ENCODE assay signal across 10 cellular contexts in the genomic region with DNA sequence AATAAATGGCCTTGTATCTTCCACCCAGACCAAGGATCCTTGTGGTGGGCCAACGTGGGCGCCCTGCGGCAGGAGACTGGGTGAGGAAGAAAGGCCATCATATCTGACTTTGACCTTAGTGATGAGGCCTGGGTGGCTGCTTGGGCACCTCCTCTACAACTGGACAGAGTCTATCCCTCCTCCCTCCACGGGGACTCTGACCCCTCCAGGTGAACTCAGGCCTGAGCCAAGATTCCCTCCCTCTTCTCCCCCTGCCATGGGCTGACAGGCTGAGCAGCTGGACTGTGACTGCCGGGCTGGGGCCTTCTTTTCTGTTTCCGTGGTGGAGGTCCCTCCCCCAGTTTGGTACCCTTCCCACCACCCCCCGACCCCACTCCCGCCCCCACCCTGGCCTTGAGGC. TPM values are rescaled to one million over a fixed set of nuclear protein-coding genes. Genes with fewer than 3 reads are reported as not detected.
DNase-seq lines count a peak whose midpoint lies in the region; ATAC-seq and TF ChIP-seq lines count a peak whose summit lies in the region.
"Had no signal": no experiment of that assay in that cellular context is flagged by ENCODE, and none has a peak within 500 bp of the region (broad histone marks: within the 10 kb centered on the region; RNA-seq: fewer than 3 reads in every experiment).

No MANE protein-coding gene starts in this region.

- peaks cover 17% of the 10 kb centered on the region for H3K36me3 ChIP-seq in CD8-positive, alpha-beta T cell (ENCODE audit: insufficient read depth, low read length)
- H3K36me3 ChIP-seq in prostate gland = no peaks in the 10 kb centered on the region

- H3K4me3 Mint-ChIP-seq in CD8-positive, alpha-beta T cell = no peak overlapping the region
- H3K4me3 Mint-ChIP-seq: CD14-positive monocyte had no signal

- H3K4me3 ChIP-seq in CD8-positive, alpha-beta T cell (ENCODE audit: low read depth, low read length) = no peak overlapping the region
- H3K4me3 ChIP-seq in prostate gland = no peak overlapping the region

- no peaks in the 10 kb centered on the region for H3K27me3 ChIP-seq in CD8-positive, alpha-beta T cell (ENCODE audit: insufficient read depth, low read length)
- H3K27me3 ChIP-seq in prostate gland (replicated peaks; ENCODE audit: insufficient read depth) = no peaks in the 10 kb centered on the region

- peaks cover 14% of the 10 kb centered on the region for H3K4me1 ChIP-seq in CD8-positive, alpha-beta T cell (ENCODE audit: insufficient read depth, low read length)
- peaks cover 32% of the 10 kb centered on the region for H3K4me1 ChIP-seq in prostate gland (replicated peaks)

- peaks cover 31% of the 10 kb centered on the region for H3K36me3 Mint-ChIP-seq in CD8-positive, alpha-beta T cell

- DNase-seq in CD8-positive, alpha-beta T cell = no peak
- DNase-seq in caudate nucleus (lab: John Stamatoyannopoulos, UW) = no peak
- DNase-seq in prostate gland (ENCODE audit: low spot score) = no peak
- no peak for DNase-seq in activated CD8-positive, alpha-beta memory T cell treated with anti-CD3 and anti-CD28 coated beads, Interleukin-2, amount 50 U/mL, for 48 hours
- DNase-seq in NCI-H524 (lab: John Stamatoyannopoulos, UW) = no peak
- no peak for DNase-seq in iPS-NIHi11 (ENCODE audit: low spot score)
- DNase-seq: T-helper 1 cell had no signal

- TF ChIP-seq POLR2A in prostate gland (IDR thresholded peaks at IDR 0.05) = no peak

- CTCF ChIA-PET in CD8-positive, alpha-beta T cell (lab: Charles Lee) = interaction anchor here (1.1 to 14.4 kb wide), 4 partner anchors 8 to 56 kb away, joined by 3 to 299 read pairs (median 22); no protein-coding TSS in a partner anchor

- intact Hi-C loops in CD8-positive, alpha-beta T cell (cut with DNase I, micrococcal nuclease) = no loop called here
- intact Hi-C loops in prostate gland (cut with DNase I) = no loop called here

- ATAC-seq in CD8-positive, alpha-beta T cell = no peak

- H3K9me3 Mint-ChIP-seq in CD8-positive, alpha-beta T cell = no peaks in the 10 kb centered on the region
- H3K9me3 Mint-ChIP-seq: CD14-positive monocyte had no signal

- H3K4me1 Mint-ChIP-seq in CD8-positive, alpha-beta T cell (ENCODE audit: low read depth) = peaks cover 7% of the 10 kb centered on the region

- no peak overlapping the region for H3K27ac ChIP-seq in CD8-positive, alpha-beta T cell (ENCODE audit: low read depth, low read length)
- H3K27ac ChIP-seq in caudate nucleus (ENCODE audit: low read depth, low read length) (peak overlapping the region; percentile 58), prostate gland (peak overlapping the region; percentile 87 to 97)

- WGBS in prostate gland = 82% methylated on average over 8 of the region's 8 CpGs

- peak overlapping the region; percentile 49 for H3K27ac Mint-ChIP-seq in CD8-positive, alpha-beta T cell

- TF ChIP-seq CTCF in CD8-positive, alpha-beta T cell (IDR thresholded peaks at IDR 0.05) = no peak
- TF ChIP-seq CTCF in prostate gland (IDR thresholded peaks at IDR 0.05) = no peak

- H3K27me3 Mint-ChIP-seq in CD8-positive, alpha-beta T cell (ENCODE audit: low read depth) = no peaks in the 10 kb centered on the region

- H3K9me3 ChIP-seq in CD8-positive, alpha-beta T cell (ENCODE audit: low read length) = no peaks in the 10 kb centered on the region
- no peaks in the 10 kb centered on the region for H3K9me3 ChIP-seq in prostate gland

- POLR2A ChIA-PET in CD8-positive, alpha-beta T cell (lab: Charles Lee) = no interaction called here

RNA-seq across cellular contexts. Expression of gene PHYHD1, which starts 1.4 kb away (rescaled TPM):
- total RNA-seq in CD8-positive, alpha-beta T cell = 1 to 10 TPM; 1.0 to 2.5 TPM
- 10 to 100 TPM; 36.4 to 50.9 TPM for total RNA-seq in prostate gland
- total RNA-seq: activated CD8-positive, alpha-beta memory T cell treated with anti-CD3 and anti-CD28 coated beads for 36 hours; HT-29 had no signal

RNA-seq across cellular contexts. Expression of gene DOLK, which starts 28.0 kb away (rescaled TPM):
- total RNA-seq in CD8-positive, alpha-beta T cell = 10 to 100 TPM; 10.4 to 10.7 TPM
- 10 to 100 TPM; 26.6 to 27.3 TPM for total RNA-seq in prostate gland

RNA-seq across cellular contexts. Expression of gene NUP188, which starts 28.1 kb away (rescaled TPM):
- total RNA-seq in CD8-positive, alpha-beta T cell = 10 to 100 TPM; 48.7 to 49.0 TPM
- total RNA-seq in prostate gland = 10 to 100 TPM; 34.6 to 88.6 TPM

RNA-seq across cellular contexts. Expression of gene LRRC8A, which starts 37.5 kb away (rescaled TPM):
- 10 to 100 TPM; 35.0 to 40.1 TPM for total RNA-seq in CD8-positive, alpha-beta T cell
- total RNA-seq in prostate gland = 10 to 100 TPM; 78.2 to 78.8 TPM

RNA-seq across cellular contexts. Expression of gene KYAT1, which starts 37.7 kb away (rescaled TPM):
- 1 to 10 TPM; 2.4 to 3.0 TPM for total RNA-seq in CD8-positive, alpha-beta T cell
- total RNA-seq in prostate gland = 10 to 100 TPM; 13.1 to 24.1 TPM

Comparison
In these comparisons a context has a peak if more than half of its experiments do, and no peak if none do; other contexts are left out.
1. RNA of gene PHYHD1, which starts 1.4 kb away (total RNA-seq): 36.4 to 50.9 TPM in prostate gland; 1.0 to 2.5 TPM in CD8-positive, alpha-beta T cell; every median in the first group is over 10 times any median in the second.